Comparison of ENCODE assay signal across 25 cellular contexts in genomic region chr13:110669036-110669435, GRCh38. TPM values are rescaled to one million over a fixed set of nuclear protein-coding genes. Genes with fewer than 3 reads are reported as not detected.
DNase-seq lines count a peak whose midpoint lies in the region; ATAC-seq and TF ChIP-seq lines count a peak whose summit lies in the region.
"Had no signal": no experiment of that assay in that cellular context is flagged by ENCODE, and none has a peak within 500 bp of the region (broad histone marks: within the 10 kb centered on the region; RNA-seq: fewer than 3 reads in every experiment).

No MANE protein-coding gene starts in this region.

- H3K4me3 ChIP-seq in neuronal stem cell (ENCODE audit: low read length in 2 of 2), result no peak overlapping the region
- H3K4me3 ChIP-seq: A549; BLaER1 treated with 17β-estradiol and CSF1 and Interleukin-3, amounts not matched to agents 10 nM and 100 nM had no signal

- H3K18ac ChIP-seq in neuronal stem cell (ENCODE audit: low read length), result no peak overlapping the region

- H3K4me3 Mint-ChIP-seq in activated CD8-positive, alpha-beta memory T cell treated with anti-CD3 and anti-CD28 coated beads, Interleukin-2, amount 10 ng/mL, durations not matched to agents 7 days and 5 days, result no peak overlapping the region
- no peak overlapping the region for H3K4me3 Mint-ChIP-seq in activated naive CD8-positive, alpha-beta T cell
- no peak overlapping the region for H3K4me3 Mint-ChIP-seq in activated naive CD8-positive, alpha-beta T cell treated with anti-CD3 and anti-CD28 coated beads, Interleukin-2, amount 50 U/mL, for 24 hours
- H3K4me3 Mint-ChIP-seq in endothelial cell (ENCODE audit: unreplicated experiment), result peak overlapping the region; percentile 47
- H3K4me3 Mint-ChIP-seq: B cell; CD4-positive, alpha-beta T cell; CD8-positive, alpha-beta T cell had no signal

- no peak overlapping the region for H3K4me2 ChIP-seq in neuronal stem cell (ENCODE audit: insufficient read depth, low read length, poor library complexity, severe bottlenecking)
- H3K4me2 ChIP-seq: A549; BLaER1 treated with 17β-estradiol and CSF1 and Interleukin-3, amounts not matched to agents 10 nM and 100 nM had no signal

- no peak for ATAC-seq in activated CD8-positive, alpha-beta memory T cell treated with anti-CD3 and anti-CD28 coated beads, Interleukin-2, amount 10 ng/mL, durations not matched to agents 7 days and 5 days
- no peak for ATAC-seq in activated naive CD8-positive, alpha-beta T cell treated with anti-CD3 and anti-CD28 coated beads, Interleukin-2, amount 50 U/mL, for 24 hours
- no peak for ATAC-seq in HG03175 (IDR thresholded peaks at IDR 0.05; ENCODE audit: unreplicated experiment)
- ATAC-seq: A549; CD8-positive, alpha-beta T cell had no signal

- no peak overlapping the region for H3K27ac ChIP-seq in neuronal stem cell (replicated peaks; ENCODE audit: low read length)
- H3K27ac ChIP-seq: 22Rv1; A549; BLaER1 treated with 17β-estradiol and CSF1 and Interleukin-3, amounts not matched to agents 10 nM and 100 nM; C4-2B had no signal

- H3K23ac ChIP-seq in neuronal stem cell (ENCODE audit: low read depth, low read length, poor library complexity), result no peak overlapping the region

- H3K4me1 ChIP-seq in neuronal stem cell (ENCODE audit: control insufficient read depth in 2 of 2, insufficient read depth in 1 of 2, low read depth in 1 of 2, low read length in 2 of 2), result no peaks in the 10 kb centered on the region
- H3K4me1 ChIP-seq: A549, Caco-2 had no signal

- no peak overlapping the region for H2AFZ ChIP-seq in neuronal stem cell (ENCODE audit: low read length)

- no peak overlapping the region for H2AK5ac ChIP-seq in neuronal stem cell (ENCODE audit: low read depth, low read length)

- H3K36me3 ChIP-seq in neuronal stem cell (replicated peaks in 1 of 2; ENCODE audit: control insufficient read depth in 2 of 2, insufficient read depth in 2 of 2, low read length in 2 of 2), result peaks cover 24 to 62% of the 10 kb centered on the region in 2 donors

- WGBS in neuronal stem cell (ENCODE audit: extremely low coverage in 2 of 2, insufficient read length in 2 of 2, insufficient replicate concordance in 1 of 2), 2 donors, result no CpG with 5 or more reads among the region's 9 CpGs

- no peak overlapping the region for H3K9ac ChIP-seq in neuronal stem cell (ENCODE audit: low read depth, low read length, poor library complexity)
- H3K9ac ChIP-seq: BLaER1 treated with 17β-estradiol and CSF1 and Interleukin-3, amounts not matched to agents 10 nM and 100 nM had no signal

- no peak overlapping the region for H2BK12ac ChIP-seq in neuronal stem cell (ENCODE audit: low read length)

- H4K8ac ChIP-seq in neuronal stem cell (ENCODE audit: low read depth, low read length), result no peak overlapping the region

- H3K27ac Mint-ChIP-seq in activated CD8-positive, alpha-beta memory T cell treated with anti-CD3 and anti-CD28 coated beads, Interleukin-2, amount 10 ng/mL, durations not matched to agents 7 days and 5 days, result peak overlapping the region; percentile 8
- peak overlapping the region; percentile 28 for H3K27ac Mint-ChIP-seq in activated naive CD8-positive, alpha-beta T cell
- no peak overlapping the region for H3K27ac Mint-ChIP-seq in activated naive CD8-positive, alpha-beta T cell treated with anti-CD3 and anti-CD28 coated beads, Interleukin-2, amount 50 U/mL, for 24 hours
- no peak overlapping the region for H3K27ac Mint-ChIP-seq in endothelial cell (ENCODE audit: unreplicated experiment)
- H3K27ac Mint-ChIP-seq: B cell; CD4-positive, alpha-beta T cell; CD8-positive, alpha-beta T cell had no signal

- no peak overlapping the region for H4K91ac ChIP-seq in neuronal stem cell (ENCODE audit: low read depth, low read length, poor library complexity)

- no peak overlapping the region for H2BK5ac ChIP-seq in neuronal stem cell (ENCODE audit: low read length)

- no peaks in the 10 kb centered on the region for H3K27me3 ChIP-seq in neuronal stem cell (ENCODE audit: control insufficient read depth in 3 of 3, insufficient read depth in 3 of 3, low read depth in 1 of 3, low read length in 3 of 3)
- H3K27me3 ChIP-seq: BLaER1 treated with 17β-estradiol and CSF1 and Interleukin-3, amounts not matched to agents 10 nM and 100 nM had no signal

- no peak for DNase-seq in activated CD8-positive, alpha-beta memory T cell treated with anti-CD3 and anti-CD28 coated beads, Interleukin-2, amount 10 ng/mL, durations not matched to agents 7 days and 5 days
- DNase-seq in activated CD8-positive, alpha-beta memory T cell treated with anti-CD3 and anti-CD28 coated beads, Interleukin-2, amount 50 U/mL, for 48 hours, result no peak
- no peak for DNase-seq in activated naive CD8-positive, alpha-beta T cell treated with anti-CD3 and anti-CD28 coated beads, Interleukin-2, amount 50 U/mL, for 24 hours
- peak; percentile 4 for DNase-seq in D341Med (ENCODE audit: low spot score)
- no peak for DNase-seq in endothelial cell (ENCODE audit: low spot score)
- DNase-seq in neuronal stem cell (ENCODE audit: low spot score), result no peak
- DNase-seq: AML-193; Caco-2; Calu3; CD4-positive, alpha-beta T cell; CD8-positive, alpha-beta T cell; DMS 273 treated with DMSO at 0.1 percent for 48 hours; DMS153; DMS53; DMS79; DND-41; EL; GDM1 had no signal

- peaks cover 2% of the 10 kb centered on the region for H3K79me1 ChIP-seq in neuronal stem cell (ENCODE audit: low read depth, low read length)

- peaks cover 5 to 18% of the 10 kb centered on the region in 2 donors for H3K9me3 ChIP-seq in neuronal stem cell (replicated peaks in 1 of 2; ENCODE audit: control insufficient read depth in 2 of 2, insufficient read depth in 1 of 2, low read depth in 1 of 2, low read length in 2 of 2)
- H3K9me3 ChIP-seq: A549, Caco-2 had no signal

- peaks cover 52% of the 10 kb centered on the region for H3K36me3 Mint-ChIP-seq in activated CD8-positive, alpha-beta memory T cell treated with anti-CD3 and anti-CD28 coated beads, Interleukin-2, amount 10 ng/mL, durations not matched to agents 7 days and 5 days
- H3K36me3 Mint-ChIP-seq in activated naive CD8-positive, alpha-beta T cell, result peaks cover 19% of the 10 kb centered on the region
- H3K36me3 Mint-ChIP-seq in activated naive CD8-positive, alpha-beta T cell treated with anti-CD3 and anti-CD28 coated beads, Interleukin-2, amount 50 U/mL, for 24 hours (ENCODE audit: low read depth), result peaks cover 64% of the 10 kb centered on the region
- H3K36me3 Mint-ChIP-seq in endothelial cell (ENCODE audit: low read depth, unreplicated experiment), result peaks cover 38% of the 10 kb centered on the region

- peaks cover 2% of the 10 kb centered on the region for H3K4me1 Mint-ChIP-seq in activated CD8-positive, alpha-beta memory T cell treated with anti-CD3 and anti-CD28 coated beads, Interleukin-2, amount 10 ng/mL, durations not matched to agents 7 days and 5 days
- H3K4me1 Mint-ChIP-seq in activated naive CD8-positive, alpha-beta T cell (ENCODE audit: low read depth), result peaks cover 24% of the 10 kb centered on the region
- H3K4me1 Mint-ChIP-seq in activated naive CD8-positive, alpha-beta T cell treated with anti-CD3 and anti-CD28 coated beads, Interleukin-2, amount 50 U/mL, for 24 hours, result peaks cover 11% of the 10 kb centered on the region
- H3K4me1 Mint-ChIP-seq in endothelial cell (ENCODE audit: unreplicated experiment), result no peaks in the 10 kb centered on the region

- CTCF ChIA-PET in activated CD8-positive, alpha-beta memory T cell treated with anti-CD3 and anti-CD28 coated beads, Interleukin-2, amount 10 ng/mL, durations not matched to agents 7 days and 5 days (lab: Charles Lee), result no interaction called here

- TF ChIP-seq CTCF in endothelial cell (IDR thresholded peaks at IDR 0.05; ENCODE audit: unreplicated experiment), result no peak

- H2BK120ac ChIP-seq in neuronal stem cell (ENCODE audit: low read depth, low read length), result no peak overlapping the region

- no peak overlapping the region for H3K14ac ChIP-seq in neuronal stem cell (ENCODE audit: low read length)

- H3K9me3 Mint-ChIP-seq in activated CD8-positive, alpha-beta memory T cell treated with anti-CD3 and anti-CD28 coated beads, Interleukin-2, amount 10 ng/mL, durations not matched to agents 7 days and 5 days (ENCODE audit: low read depth), result no peaks in the 10 kb centered on the region
- no peaks in the 10 kb centered on the region for H3K9me3 Mint-ChIP-seq in activated naive CD8-positive, alpha-beta T cell (ENCODE audit: low read depth)
- no peaks in the 10 kb centered on the region for H3K9me3 Mint-ChIP-seq in activated naive CD8-positive, alpha-beta T cell treated with anti-CD3 and anti-CD28 coated beads, Interleukin-2, amount 50 U/mL, for 24 hours
- H3K9me3 Mint-ChIP-seq in endothelial cell (ENCODE audit: unreplicated experiment), result no peaks in the 10 kb centered on the region
- H3K9me3 Mint-ChIP-seq: CD4-positive, alpha-beta T cell; CD8-positive, alpha-beta T cell had no signal

- no peak overlapping the region for H2BK15ac ChIP-seq in neuronal stem cell (ENCODE audit: low read length)

- H3K4ac ChIP-seq in neuronal stem cell (ENCODE audit: low read length), result no peak overlapping the region

- no peaks in the 10 kb centered on the region for H3K27me3 Mint-ChIP-seq in activated CD8-positive, alpha-beta memory T cell treated with anti-CD3 and anti-CD28 coated beads, Interleukin-2, amount 10 ng/mL, durations not matched to agents 7 days and 5 days
- H3K27me3 Mint-ChIP-seq in activated naive CD8-positive, alpha-beta T cell, result no peaks in the 10 kb centered on the region
- no peaks in the 10 kb centered on the region for H3K27me3 Mint-ChIP-seq in activated naive CD8-positive, alpha-beta T cell treated with anti-CD3 and anti-CD28 coated beads, Interleukin-2, amount 50 U/mL, for 24 hours
- H3K27me3 Mint-ChIP-seq in endothelial cell (ENCODE audit: unreplicated experiment), result peaks cover 5% of the 10 kb centered on the region
- H3K27me3 Mint-ChIP-seq: B cell; CD4-positive, alpha-beta T cell had no signal

RNA-seq across cellular contexts. Expression of gene CARS2, which starts 36.9 kb away (rescaled TPM):
- 10 to 100 TPM; 72.0 to 75.9 TPM for total RNA-seq in activated CD8-positive, alpha-beta memory T cell treated with anti-CD3 and anti-CD28 coated beads, Interleukin-2, amount 10 ng/mL, durations not matched to agents 7 days and 5 days
- total RNA-seq in endothelial cell (ENCODE audit: unreplicated experiment), result 36.0 TPM
- 24.9 TPM for polyA plus RNA-seq in neuronal stem cell (2013, experiment 1 of 2)
- 24.3 TPM for polyA plus RNA-seq in neuronal stem cell (2013, experiment 2 of 2)

RNA-seq across cellular contexts. Expression of gene ING1, which starts 44.5 kb away (rescaled TPM):
- total RNA-seq in activated CD8-positive, alpha-beta memory T cell treated with anti-CD3 and anti-CD28 coated beads, Interleukin-2, amount 10 ng/mL, durations not matched to agents 7 days and 5 days, result 10 to 100 TPM; 15.3 to 21.6 TPM
- total RNA-seq in endothelial cell (ENCODE audit: unreplicated experiment), result 9.9 TPM
- 23.9 TPM for polyA plus RNA-seq in neuronal stem cell (2013, experiment 1 of 2)
- 24.7 TPM for polyA plus RNA-seq in neuronal stem cell (2013, experiment 2 of 2)

RNA-seq across cellular contexts. Expression of gene NAXD, which starts 53.7 kb away (rescaled TPM):
- 10 to 100 TPM; 26.3 to 29.5 TPM for total RNA-seq in activated CD8-positive, alpha-beta memory T cell treated with anti-CD3 and anti-CD28 coated beads, Interleukin-2, amount 10 ng/mL, durations not matched to agents 7 days and 5 days
- total RNA-seq in endothelial cell (ENCODE audit: unreplicated experiment), result 28.7 TPM
- polyA plus RNA-seq in neuronal stem cell (2013, experiment 1 of 2), result 18.7 TPM
- polyA plus RNA-seq in neuronal stem cell (2013, experiment 2 of 2), result 18.2 TPM

Comparison
In these comparisons a context has a peak if more than half of its experiments do, and no peak if none do; other contexts are left out.
1. H3K27ac Mint-ChIP-seq: peak in activated CD8-positive, alpha-beta memory T cell treated with anti-CD3 and anti-CD28 coated beads, Interleukin-2, amount 10 ng/mL, durations not matched to agents 7 days and 5 days (single experiment) and activated naive CD8-positive, alpha-beta T cell (single experiment); none in activated naive CD8-positive, alpha-beta T cell treated with anti-CD3 and anti-CD28 coated beads, Interleukin-2, amount 50 U/mL, for 24 hours (single experiment) and endothelial cell (single experiment).